In genomic region chr1:160427625-160428024, GRCh38 we compare ENCODE assay signal across 16 cellular contexts. TPM values are rescaled to one million over a fixed set of nuclear protein-coding genes. Genes with fewer than 3 reads are reported as not detected.
A peak's percentile ranks its signal among the peaks of the same experiment; 100 is the strongest.
DNase-seq lines count a peak whose midpoint lies in the region; ATAC-seq and TF ChIP-seq lines count a peak whose summit lies in the region.
"Had no signal": no experiment of that assay in that cellular context is flagged by ENCODE, and none has a peak within 500 bp of the region (broad histone marks: within the 10 kb centered on the region; RNA-seq: fewer than 3 reads in every experiment).

No MANE protein-coding gene starts in this region.

- DNase-seq in activated T-cell treated with anti-CD3 and anti-CD28 coated beads, Interleukin-2, amount 50 U/mL, for 24 hours, result no peak
- DNase-seq in activated T-cell treated with anti-CD3 and anti-CD28 coated beads for 4 hours (no peak), choroid plexus epithelial cell (ENCODE audit: low read depth) (peak; percentile 49), spleen (no peak), NCI-H526 treated with DMSO at 0.1 percent for 48 hours (lab: John Stamatoyannopoulos, UW) (no peak), T-helper 9 cell (no peak)
- no peak for DNase-seq in activated CD4-positive, alpha-beta memory T cell treated with anti-CD3 and anti-CD28 coated beads for 36 hours
- DNase-seq: dorsolateral prefrontal cortex, hypothalamus, left cardiac atrium, NCI-H187, NCI-H510A had no signal

- H3K4me3 ChIP-seq in choroid plexus epithelial cell (ENCODE audit: low read depth, low read length) (no peak overlapping the region), spleen (no peak overlapping the region)
- H3K4me3 ChIP-seq: dorsolateral prefrontal cortex, thoracic aorta had no signal

- peaks cover 50% of the 10 kb centered on the region for H3K4me1 Mint-ChIP-seq in activated T-cell treated with anti-CD3 and anti-CD28 coated beads, Interleukin-2, amount 50 U/mL, for 24 hours (ENCODE audit: low read depth)
- H3K4me1 Mint-ChIP-seq in activated CD4-positive, alpha-beta memory T cell treated with anti-CD3 and anti-CD28 coated beads for 36 hours (ENCODE audit: low read depth), result peaks cover 50% of the 10 kb centered on the region

- H3K27ac Mint-ChIP-seq in activated T-cell treated with anti-CD3 and anti-CD28 coated beads, Interleukin-2, amount 50 U/mL, for 24 hours, result peak overlapping the region; percentile 77
- H3K27ac Mint-ChIP-seq in activated CD4-positive, alpha-beta memory T cell treated with anti-CD3 and anti-CD28 coated beads for 36 hours, result peak overlapping the region; percentile 48

- intact Hi-C loops in activated CD4-positive, alpha-beta memory T cell treated with anti-CD3 and anti-CD28 coated beads for 36 hours (cut with micrococcal nuclease), result no loop called here
- intact Hi-C loops in spleen (cut with DNase I; ENCODE audit: low total_unique reads), result loop anchor here (2.0 kb wide), 1 partner anchor 179 kb away; no protein-coding TSS in a partner anchor

- no peaks in the 10 kb centered on the region for H3K36me3 Mint-ChIP-seq in activated T-cell treated with anti-CD3 and anti-CD28 coated beads, Interleukin-2, amount 50 U/mL, for 24 hours (ENCODE audit: low read depth)
- no peaks in the 10 kb centered on the region for H3K36me3 Mint-ChIP-seq in activated CD4-positive, alpha-beta memory T cell treated with anti-CD3 and anti-CD28 coated beads for 36 hours

- peak overlapping the region in 6 of 8 donors; percentile 14 to 94 (median 84) for H3K27ac ChIP-seq in spleen
- H3K27ac ChIP-seq: dorsolateral prefrontal cortex, thoracic aorta, VCaP had no signal

- no peak for TF ChIP-seq POLR2A in spleen (IDR thresholded peaks at IDR 0.05)

- H3K27me3 Mint-ChIP-seq in activated T-cell treated with anti-CD3 and anti-CD28 coated beads, Interleukin-2, amount 50 U/mL, for 24 hours, result no peaks in the 10 kb centered on the region
- H3K27me3 Mint-ChIP-seq in activated CD4-positive, alpha-beta memory T cell treated with anti-CD3 and anti-CD28 coated beads for 36 hours, result no peaks in the 10 kb centered on the region

- TF ChIP-seq CTCF in choroid plexus epithelial cell (conservative IDR thresholded peaks at IDR 0.05; ENCODE audit: low read depth, low read length) (no peak), spleen (IDR thresholded peaks at IDR 0.05 in 8 of 11, conservative IDR thresholded peaks at IDR 0.05 in 3 of 11) (no peak)

- H3K9me3 ChIP-seq in spleen, result no peaks in the 10 kb centered on the region
- H3K9me3 ChIP-seq: thoracic aorta had no signal

- peaks cover 3% of the 10 kb centered on the region for H3K9me3 Mint-ChIP-seq in activated T-cell treated with anti-CD3 and anti-CD28 coated beads, Interleukin-2, amount 50 U/mL, for 24 hours
- no peaks in the 10 kb centered on the region for H3K9me3 Mint-ChIP-seq in activated CD4-positive, alpha-beta memory T cell treated with anti-CD3 and anti-CD28 coated beads for 36 hours

- CTCF ChIA-PET in activated CD4-positive, alpha-beta memory T cell treated with anti-CD3 and anti-CD28 coated beads for 36 hours (lab: Charles Lee), result interaction anchor here (0.9 to 4.7 kb wide), 5 partner anchors 24 to 193 kb away, joined by 3 to 102 read pairs (median 5); no protein-coding TSS in a partner anchor

- H3K4me1 ChIP-seq in spleen, result peaks cover 18 to 52% (median 45%) of the 10 kb centered on the region in 6 donors

- no peak overlapping the region for H3K4me3 Mint-ChIP-seq in activated T-cell treated with anti-CD3 and anti-CD28 coated beads, Interleukin-2, amount 50 U/mL, for 24 hours
- no peak overlapping the region for H3K4me3 Mint-ChIP-seq in activated CD4-positive, alpha-beta memory T cell treated with anti-CD3 and anti-CD28 coated beads for 36 hours

- no peaks in the 10 kb centered on the region for H3K27me3 ChIP-seq in spleen (replicated peaks in 1 of 7)
- H3K27me3 ChIP-seq: dorsolateral prefrontal cortex had no signal

- POLR2A ChIA-PET in activated CD4-positive, alpha-beta memory T cell treated with anti-CD3 and anti-CD28 coated beads for 36 hours (lab: Charles Lee), result no interaction called here

- H3K36me3 ChIP-seq in spleen, result no peaks in the 10 kb centered on the region
- H3K36me3 ChIP-seq: thoracic aorta had no signal

- no peak for ATAC-seq in GM19395 (IDR thresholded peaks at IDR 0.05; ENCODE audit: unreplicated experiment)
- ATAC-seq: left cardiac atrium had no signal

- 89 to 96% (median 95%) methylated on average over 7 of the region's 7 CpGs for WGBS in spleen, 5 donors

RNA-seq across cellular contexts. Expression of gene VANGL2, which starts 27.3 kb away (rescaled TPM):
- total RNA-seq in activated CD4-positive, alpha-beta memory T cell treated with anti-CD3 and anti-CD28 coated beads for 36 hours, result not detected
- 1 to 10 TPM; 1.7 to 7.7 (median 3.4) TPM for total RNA-seq in spleen
- polyA plus RNA-seq in spleen, result 1 to 10 TPM in 1 of 3 donors, under 1 TPM in 2; 0.65 to 1.3 (median 0.94) TPM
- total RNA-seq: pulmonary artery endothelial cell had no signal
